Comparison of ENCODE assay signal across 14 cellular contexts in the genomic region with DNA sequence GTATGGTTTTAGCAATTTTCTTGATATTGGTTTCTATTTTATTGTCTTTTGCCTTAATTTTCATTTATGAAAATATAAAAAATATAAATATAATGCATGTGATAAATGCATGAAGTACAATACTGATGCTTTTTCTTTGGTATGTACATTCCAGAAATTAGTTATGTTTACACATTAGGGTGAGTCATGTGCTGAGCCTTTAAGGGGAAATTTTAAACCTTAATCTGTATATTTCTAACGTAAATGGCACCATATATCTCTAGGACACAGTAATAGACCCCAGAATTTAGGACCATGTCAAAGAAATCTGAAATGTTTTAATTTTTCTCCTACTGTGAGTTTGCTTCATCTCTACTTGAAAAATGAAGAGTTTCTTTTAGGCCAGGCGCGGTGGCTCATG.
A peak's percentile ranks its signal among the peaks of the same experiment; 100 is the strongest.
DNase-seq lines count a peak whose midpoint lies in the region; ATAC-seq and TF ChIP-seq lines count a peak whose summit lies in the region.
"Had no signal": no experiment of that assay in that cellular context is flagged by ENCODE, and none has a peak within 500 bp of the region (broad histone marks: within the 10 kb centered on the region; RNA-seq: fewer than 3 reads in every experiment).

No MANE protein-coding gene starts in this region.

- H3K9me3 ChIP-seq in PC-3 (ENCODE audit: low read length) (no peaks in the 10 kb centered on the region), stomach (no peaks in the 10 kb centered on the region)

- ATAC-seq in PC-3: peak; percentile 49
- ATAC-seq: HCT116 had no signal

- no peaks in the 10 kb centered on the region for H3K9me2 ChIP-seq in PC-3 (replicated peaks; ENCODE audit: low read length)

- no peaks in the 10 kb centered on the region for H4K20me1 ChIP-seq in PC-3 (ENCODE audit: low read length)
- H4K20me1 ChIP-seq: BLaER1 treated with 17β-estradiol and CSF1 and Interleukin-3, amounts not matched to agents 10 nM and 100 nM had no signal

- no peak for TF ChIP-seq POLR2A in stomach (IDR thresholded peaks at IDR 0.05)

- no TSS peak for BruUV-seq in PC-3 (replicated peaks; lab: Mats Ljungman, UMichigan)

- H3K4me3 ChIP-seq in PC-3 (ENCODE audit: low read length) (no peak overlapping the region), epithelial cell of esophagus (ENCODE audit: low read length) (no peak overlapping the region), stomach (no peak overlapping the region)
- H3K4me3 ChIP-seq: BLaER1 treated with 17β-estradiol and CSF1 and Interleukin-3, amounts not matched to agents 10 nM and 100 nM had no signal

- WGBS in stomach, 5 donors: 92 to 97% (median 96%) methylated on average over 3 of the region's 3 CpGs

- no peak overlapping the region for H3K9ac ChIP-seq in PC-3 (ENCODE audit: low read length)
- H3K9ac ChIP-seq: BLaER1 treated with 17β-estradiol and CSF1 and Interleukin-3, amounts not matched to agents 10 nM and 100 nM; KMS-11 had no signal

- H3K4me1 ChIP-seq in PC-3 (ENCODE audit: insufficient read depth, low read length): peaks cover 4% of the 10 kb centered on the region; the same call in 1 of the 2 replicates
- peaks cover 0 to 1% (median under 1%) of the 10 kb centered on the region in 4 donors for H3K4me1 ChIP-seq in stomach
- H3K4me1 ChIP-seq: BLaER1 treated with 17β-estradiol and CSF1 and Interleukin-3, amounts not matched to agents 10 nM and 100 nM had no signal

- CTCF ChIA-PET in PC-3 (lab: Charles Lee): no interaction called here

- no peak overlapping the region for H3K4me2 ChIP-seq in PC-3 (ENCODE audit: low read length)
- H3K4me2 ChIP-seq: BLaER1 treated with 17β-estradiol and CSF1 and Interleukin-3, amounts not matched to agents 10 nM and 100 nM; KMS-11 had no signal

- no peak for TF ChIP-seq CTCF in PC-3 (conservative IDR thresholded peaks at IDR 0.05; ENCODE audit: low read depth, low read length)
- TF ChIP-seq CTCF in epithelial cell of esophagus (IDR thresholded peaks at IDR 0.05; ENCODE audit: insufficient read depth, low read depth, low read length, missing control alignments): no peak
- no peak for TF ChIP-seq CTCF in stomach (IDR thresholded peaks at IDR 0.05)

- intact Hi-C loops in PC-3 (cut with micrococcal nuclease) (no loop called here), stomach (cut with DNase I; ENCODE audit: low total_unique reads) (no loop called here)

- peak; percentile 26 for DNase-seq in EL
- peak; percentile 30 for DNase-seq in PC-3
- peak; percentile 11 for DNase-seq in epithelial cell of esophagus (ENCODE audit: low read depth)
- DNase-seq in stomach: no peak
- no peak for DNase-seq in glomerular visceral epithelial cell (ENCODE audit: extremely low spot score)
- DNase-seq in activated CD8-positive, alpha-beta memory T cell treated with anti-CD3 and anti-CD28 coated beads, Interleukin-2, amount 50 U/mL, for 4 hours: no peak
- no peak for DNase-seq in NCI-H526 (lab: John Stamatoyannopoulos, UW)
- DNase-seq: ACHN; CD4-positive, CD25-positive, alpha-beta regulatory T cell; DMS 273 treated with DMSO at 0.1 percent for 48 hours; GDM1 had no signal

- POLR2A ChIA-PET in PC-3 (lab: Charles Lee; ENCODE audit: unreplicated experiment): no interaction called here

- no peaks in the 10 kb centered on the region for H3K36me3 ChIP-seq in PC-3 (ENCODE audit: low read depth, low read length)
- no peaks in the 10 kb centered on the region for H3K36me3 ChIP-seq in stomach

- TF ChIP-seq EP300 in stomach (IDR thresholded peaks at IDR 0.05): no peak

- no peaks in the 10 kb centered on the region for H3K79me2 ChIP-seq in PC-3 (ENCODE audit: low read length)

- H3K27me3 ChIP-seq in PC-3 (ENCODE audit: low read length) (no peaks in the 10 kb centered on the region), stomach (no peaks in the 10 kb centered on the region)
- H3K27me3 ChIP-seq: BLaER1 treated with 17β-estradiol and CSF1 and Interleukin-3, amounts not matched to agents 10 nM and 100 nM had no signal

- H2AFZ ChIP-seq in PC-3 (ENCODE audit: low read length): no peak overlapping the region

- no peaks in the 10 kb centered on the region for H3F3A ChIP-seq in PC-3 (ENCODE audit: low read length, unreplicated experiment)

- H3K27ac ChIP-seq in PC-3 (ENCODE audit: low read length): no peak overlapping the region
- H3K27ac ChIP-seq in stomach: no peak overlapping the region
- H3K27ac ChIP-seq: BLaER1 treated with 17β-estradiol and CSF1 and Interleukin-3, amounts not matched to agents 10 nM and 100 nM; KMS-11 had no signal

Comparison
In these comparisons a context has a peak if more than half of its experiments do, and no peak if none do; other contexts are left out.
1. DNase-seq: peak in EL (single experiment), PC-3 (single experiment) and epithelial cell of esophagus (single experiment); none in stomach (single experiment), glomerular visceral epithelial cell (single experiment), activated CD8-positive, alpha-beta memory T cell treated with anti-CD3 and anti-CD28 coated beads, Interleukin-2, amount 50 U/mL, for 4 hours (single experiment) and NCI-H526 (0 of 2).